ENCODE assay signal across 19 cellular contexts in the genomic region with DNA sequence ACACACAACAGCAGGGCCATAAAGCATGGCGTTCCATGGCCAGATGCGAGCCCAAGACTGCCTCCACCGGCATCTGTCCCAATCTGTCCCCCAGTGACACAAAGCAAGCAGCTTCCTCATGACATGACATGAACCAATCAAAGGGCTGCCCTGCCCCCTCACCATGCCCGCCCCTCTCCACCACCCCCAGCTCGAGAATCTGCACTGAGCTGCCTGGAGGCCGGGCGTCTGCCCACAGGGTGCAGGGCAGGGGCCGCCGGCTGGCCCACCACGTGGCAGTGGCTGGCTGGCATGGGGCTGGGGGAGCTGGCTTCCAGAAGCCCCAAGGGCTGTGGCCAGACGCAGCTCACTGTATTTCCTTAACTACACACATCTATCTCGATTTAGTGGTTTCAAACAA. TPM values are rescaled to one million over a fixed set of nuclear protein-coding genes. Genes with fewer than 3 reads are reported as not detected.
DNase-seq lines count a peak whose midpoint lies in the region; ATAC-seq and TF ChIP-seq lines count a peak whose summit lies in the region.
"Had no signal": no experiment of that assay in that cellular context is flagged by ENCODE, and none has a peak within 500 bp of the region (broad histone marks: within the 10 kb centered on the region; RNA-seq: fewer than 3 reads in every experiment).

No MANE protein-coding gene starts in this region.

- H3K4me3 ChIP-seq in right cardiac atrium (ENCODE audit: low read length) (no peak overlapping the region), left ventricle myocardium inferior (no peak overlapping the region)
- H3K4me3 ChIP-seq: skin epidermis had no signal

- H3K36me3 Mint-ChIP-seq in chondrocyte (ENCODE audit: low read depth) = no peaks in the 10 kb centered on the region
- H3K36me3 Mint-ChIP-seq in immature natural killer cell = no peaks in the 10 kb centered on the region
- H3K36me3 Mint-ChIP-seq in activated CD8-positive, alpha-beta memory T cell treated with anti-CD3 and anti-CD28 coated beads, Interleukin-2, amount 10 ng/mL, durations not matched to agents 7 days and 5 days = no peaks in the 10 kb centered on the region
- H3K36me3 Mint-ChIP-seq: activated naive CD4-positive, alpha-beta T cell treated with anti-CD3 and anti-CD28 coated beads, Interleukin-2, amount 50 U/mL, for 72 hours; stimulated activated naive B cell treated with anti-CD40 and anti-IgM and Interleukin-4, amounts not matched to agents 10 μg/mL and 1 μg/mL and 100 μg/mL, for 72 hours had no signal

- no peak overlapping the region for H3K27ac ChIP-seq in right cardiac atrium (ENCODE audit: low read length)
- H3K27ac ChIP-seq in left ventricle myocardium inferior (replicated peaks) = no peak overlapping the region
- H3K27ac ChIP-seq: skin epidermis had no signal

- H3K4me1 Mint-ChIP-seq in chondrocyte (ENCODE audit: low read depth) (no peaks in the 10 kb centered on the region), immature natural killer cell (no peaks in the 10 kb centered on the region)
- no peaks in the 10 kb centered on the region for H3K4me1 Mint-ChIP-seq in activated CD8-positive, alpha-beta memory T cell treated with anti-CD3 and anti-CD28 coated beads, Interleukin-2, amount 10 ng/mL, durations not matched to agents 7 days and 5 days
- H3K4me1 Mint-ChIP-seq: activated CD4-positive, alpha-beta T cell treated with anti-CD3 and anti-CD28 coated beads for 36 hours; stimulated activated naive B cell treated with anti-CD40 and anti-IgM and Interleukin-4, amounts not matched to agents 10 μg/mL and 1 μg/mL and 100 μg/mL, for 72 hours had no signal

- intact Hi-C loops in right cardiac atrium (cut with DNase I) (no loop called here), left ventricle myocardium inferior (cut with micrococcal nuclease) (no loop called here)

- DNase-seq in right cardiac atrium = peak in 2 of 3 donors; percentile 2 to 40
- DNase-seq in left ventricle myocardium inferior = no peak
- DNase-seq in chondrocyte (ENCODE audit: low spot score) = peak; percentile 57
- DNase-seq in medulla oblongata (ENCODE audit: extremely low spot score) = peak; percentile 59
- DNase-seq in NCI-H446 (lab: John Stamatoyannopoulos, UW) = no peak
- DNase-seq in immature natural killer cell = no peak
- DNase-seq in activated T-cell treated with anti-CD3 and anti-CD28 coated beads, Interleukin-2, amount 50 U/mL, for 48 hours = no peak
- DNase-seq in activated CD8-positive, alpha-beta memory T cell treated with anti-CD3 and anti-CD28 coated beads, Interleukin-2, amount 10 ng/mL, durations not matched to agents 7 days and 5 days = no peak
- DNase-seq: activated CD4-positive, alpha-beta T cell treated with anti-CD3 and anti-CD28 coated beads for 36 hours; activated CD8-positive, alpha-beta memory T cell treated with anti-CD3 and anti-CD28 coated beads, Interleukin-2, amount 50 U/mL, for 48 hours; CD4-positive, alpha-beta T cell; effector CD8-positive, alpha-beta T cell; HCEC 1CT; NCI-H2029 treated with DMSO at 0.1 percent for 48 hours; NCI-H748 treated with DMSO at 0.1 percent for 48 hours; stimulated activated naive B cell treated with anti-CD40 and anti-IgM and Interleukin-4, amounts not matched to agents 10 μg/mL and 1 μg/mL and 100 μg/mL, for 72 hours had no signal

- WGBS in right cardiac atrium = 46% methylated on average over 12 of the region's 12 CpGs

- no peaks in the 10 kb centered on the region for H3K27me3 Mint-ChIP-seq in chondrocyte (ENCODE audit: low read depth)
- H3K27me3 Mint-ChIP-seq in immature natural killer cell (ENCODE audit: low read depth in 3 of 3) = peaks cover 2 to 4% (median 2%) of the 10 kb centered on the region in 3 donors
- no peaks in the 10 kb centered on the region for H3K27me3 Mint-ChIP-seq in activated CD8-positive, alpha-beta memory T cell treated with anti-CD3 and anti-CD28 coated beads, Interleukin-2, amount 10 ng/mL, durations not matched to agents 7 days and 5 days
- H3K27me3 Mint-ChIP-seq: activated CD4-positive, alpha-beta T cell treated with anti-CD3 and anti-CD28 coated beads for 36 hours; CD4-positive, alpha-beta T cell; stimulated activated naive B cell treated with anti-CD40 and anti-IgM and Interleukin-4, amounts not matched to agents 10 μg/mL and 1 μg/mL and 100 μg/mL, for 72 hours had no signal

- no peaks in the 10 kb centered on the region for H3K9me3 ChIP-seq in right cardiac atrium (ENCODE audit: control insufficient read depth, low read length)
- H3K9me3 ChIP-seq in left ventricle myocardium inferior (replicated peaks) = no peaks in the 10 kb centered on the region

- no peak for ATAC-seq in right cardiac atrium
- ATAC-seq in activated CD8-positive, alpha-beta memory T cell treated with anti-CD3 and anti-CD28 coated beads, Interleukin-2, amount 10 ng/mL, durations not matched to agents 7 days and 5 days = no peak
- ATAC-seq: activated CD4-positive, alpha-beta T cell treated with anti-CD3 and anti-CD28 coated beads for 36 hours; activated naive CD4-positive, alpha-beta T cell treated with anti-CD3 and anti-CD28 coated beads, Interleukin-2, amount 50 U/mL, for 72 hours; stimulated activated naive B cell treated with anti-CD40 and anti-IgM and Interleukin-4, amounts not matched to agents 10 μg/mL and 1 μg/mL and 100 μg/mL, for 72 hours had no signal

- CTCF ChIA-PET in activated CD8-positive, alpha-beta memory T cell treated with anti-CD3 and anti-CD28 coated beads, Interleukin-2, amount 10 ng/mL, durations not matched to agents 7 days and 5 days (lab: Charles Lee) = no interaction called here

- no peak overlapping the region for H3K27ac Mint-ChIP-seq in chondrocyte (ENCODE audit: unreplicated experiment)
- no peak overlapping the region for H3K27ac Mint-ChIP-seq in immature natural killer cell
- H3K27ac Mint-ChIP-seq in activated CD8-positive, alpha-beta memory T cell treated with anti-CD3 and anti-CD28 coated beads, Interleukin-2, amount 10 ng/mL, durations not matched to agents 7 days and 5 days = no peak overlapping the region
- H3K27ac Mint-ChIP-seq: activated CD4-positive, alpha-beta T cell treated with anti-CD3 and anti-CD28 coated beads for 36 hours; activated naive CD4-positive, alpha-beta T cell treated with anti-CD3 and anti-CD28 coated beads, Interleukin-2, amount 50 U/mL, for 72 hours; CD4-positive, alpha-beta T cell; stimulated activated naive B cell treated with anti-CD40 and anti-IgM and Interleukin-4, amounts not matched to agents 10 μg/mL and 1 μg/mL and 100 μg/mL, for 72 hours; T-helper 1 cell treated with Interleukin-12 subunit alpha and Interleukin-12 subunit beta and Interleukin-4 antibody, amounts not matched to agents 30 μg/mL and 1 μg/mL, for 36 hours had no signal

- H3K4me1 ChIP-seq in right cardiac atrium (ENCODE audit: control insufficient read depth, insufficient read depth, low read length) = no peaks in the 10 kb centered on the region
- H3K4me1 ChIP-seq in left ventricle myocardium inferior = no peaks in the 10 kb centered on the region

- H3K27me3 ChIP-seq in right cardiac atrium (ENCODE audit: control insufficient read depth, insufficient read depth) (no peaks in the 10 kb centered on the region), left ventricle myocardium inferior (ENCODE audit: low read depth) (no peaks in the 10 kb centered on the region)

- no peak overlapping the region for H3K4me3 Mint-ChIP-seq in chondrocyte (ENCODE audit: unreplicated experiment)
- H3K4me3 Mint-ChIP-seq in immature natural killer cell = no peak overlapping the region
- H3K4me3 Mint-ChIP-seq in activated CD8-positive, alpha-beta memory T cell treated with anti-CD3 and anti-CD28 coated beads, Interleukin-2, amount 10 ng/mL, durations not matched to agents 7 days and 5 days = no peak overlapping the region
- H3K4me3 Mint-ChIP-seq: activated CD4-positive, alpha-beta T cell treated with anti-CD3 and anti-CD28 coated beads for 36 hours; CD4-positive, alpha-beta T cell; stimulated activated naive B cell treated with anti-CD40 and anti-IgM and Interleukin-4, amounts not matched to agents 10 μg/mL and 1 μg/mL and 100 μg/mL, for 72 hours; T-helper 1 cell treated with Interleukin-12 subunit alpha and Interleukin-12 subunit beta and Interleukin-4 antibody, amounts not matched to agents 30 μg/mL and 1 μg/mL, for 36 hours had no signal

- peaks cover 8% of the 10 kb centered on the region for H3K36me3 ChIP-seq in left ventricle myocardium inferior

- TF ChIP-seq CTCF in left ventricle myocardium inferior (IDR thresholded peaks at IDR 0.05; ENCODE audit: borderline replicate concordance) (no peak), chondrocyte (IDR thresholded peaks at IDR 0.05) (no peak)

- H3K9me3 Mint-ChIP-seq in chondrocyte (ENCODE audit: low read depth) (no peaks in the 10 kb centered on the region), immature natural killer cell (no peaks in the 10 kb centered on the region)
- no peaks in the 10 kb centered on the region for H3K9me3 Mint-ChIP-seq in activated CD8-positive, alpha-beta memory T cell treated with anti-CD3 and anti-CD28 coated beads, Interleukin-2, amount 10 ng/mL, durations not matched to agents 7 days and 5 days (ENCODE audit: low read depth)
- H3K9me3 Mint-ChIP-seq: activated naive CD4-positive, alpha-beta T cell treated with anti-CD3 and anti-CD28 coated beads, Interleukin-2, amount 50 U/mL, for 72 hours; CD4-positive, alpha-beta T cell; stimulated activated naive B cell treated with anti-CD40 and anti-IgM and Interleukin-4, amounts not matched to agents 10 μg/mL and 1 μg/mL and 100 μg/mL, for 72 hours; T-helper 1 cell treated with Interleukin-12 subunit alpha and Interleukin-12 subunit beta and Interleukin-4 antibody, amounts not matched to agents 30 μg/mL and 1 μg/mL, for 36 hours had no signal

RNA-seq across cellular contexts. Expression of a gene that starts 27.8 kb away (rescaled TPM):
- total RNA-seq in right cardiac atrium (1 to 10 TPM in 2 of 4 donors, under 1 TPM in 2; 0.60 to 1.8 (median 1.2) TPM), left ventricle myocardium inferior (4.8 TPM), chondrocyte (2.5 to 4.2 TPM (median 2.7 TPM) in 3 replicates)
- polyA plus RNA-seq in right cardiac atrium (0.63 TPM), immature natural killer cell (not detected)
- under 1 TPM; 0.30 to 0.50 TPM for total RNA-seq in activated CD8-positive, alpha-beta memory T cell treated with anti-CD3 and anti-CD28 coated beads, Interleukin-2, amount 10 ng/mL, durations not matched to agents 7 days and 5 days
- total RNA-seq: activated naive CD4-positive, alpha-beta T cell treated with anti-CD3 and anti-CD28 coated beads, Interleukin-2, amount 50 U/mL, for 72 hours; CD4-positive, alpha-beta T cell had no signal

Comparison
In these comparisons a context has a peak if more than half of its experiments do, and no peak if none do; other contexts are left out.
1. DNase-seq: peak in right cardiac atrium (2 of 3), chondrocyte (single experiment) and medulla oblongata (single experiment); none in left ventricle myocardium inferior (single experiment), NCI-H446 (0 of 2), immature natural killer cell (0 of 3), activated T-cell treated with anti-CD3 and anti-CD28 coated beads, Interleukin-2, amount 50 U/mL, for 48 hours (0 of 2) and activated CD8-positive, alpha-beta memory T cell treated with anti-CD3 and anti-CD28 coated beads, Interleukin-2, amount 10 ng/mL, durations not matched to agents 7 days and 5 days (single experiment).